ENCODE assay signal across 29 cellular contexts in the genomic region with DNA sequence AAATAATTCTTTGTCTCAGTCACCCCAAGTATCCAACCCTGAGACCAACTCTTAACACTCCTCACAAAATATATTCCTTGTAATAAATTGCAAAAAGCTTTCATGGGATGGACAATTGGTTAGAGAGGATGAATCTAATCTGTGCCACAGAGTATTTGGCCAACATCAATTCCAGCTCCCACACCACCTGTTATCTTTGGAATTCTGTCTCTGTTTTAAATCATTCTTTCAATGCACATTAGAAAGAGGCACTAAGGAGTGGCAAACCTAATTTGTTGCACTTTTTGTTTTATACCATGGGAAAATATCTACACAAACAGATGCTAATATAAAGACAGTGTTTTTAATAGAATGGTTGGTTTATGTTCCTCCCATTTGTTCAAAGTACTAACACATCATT.
"Had no signal": no experiment of that assay in that cellular context is flagged by ENCODE, and none has a peak within 500 bp of the region (broad histone marks: within the 10 kb centered on the region; RNA-seq: fewer than 3 reads in every experiment).

No MANE protein-coding gene starts in this region.

- H3K36me3 ChIP-seq: neural progenitor cell, ovary, upper lobe of right lung, uterus had no signal

- H3K9me3 ChIP-seq: psoas muscle, right lobe of liver, sigmoid colon, suprapubic skin, testis, tibial artery, transverse colon, upper lobe of right lung, uterus had no signal

- ATAC-seq: natural killer cell; psoas muscle; right cardiac atrium; right lobe of liver; stimulated activated memory B cell treated with anti-CD40 and anti-IgM and Interleukin-4, amounts not matched to agents 10 μg/mL and 1 μg/mL and 100 μg/mL, for 72 hours; stimulated activated naive CD8-positive, alpha-beta T cell treated with anti-CD3 and anti-CD28 coated beads, Interleukin-15, amount 100 ng/mL, for 72 hours; stimulated activated naive CD8-positive, alpha-beta T cell treated with anti-CD3 and anti-CD28 coated beads, Interleukin-15, Interleukin-2, amounts not matched to agents 100 U/mL and 50 U/mL, for 24 hours; upper lobe of right lung had no signal

- H3K27ac ChIP-seq: neural progenitor cell, ovary, parathyroid adenoma, psoas muscle, right lobe of liver, sigmoid colon, skin epidermis, spleen, suprapubic skin, testis, tibial artery, transverse colon, upper lobe of right lung, uterus had no signal

- H3K4me1 ChIP-seq: neural progenitor cell, parathyroid adenoma, right lobe of liver, sigmoid colon, spleen, suprapubic skin, testis, tibial artery, transverse colon, upper lobe of right lung, uterus had no signal

- H2AFZ ChIP-seq: neural progenitor cell, parathyroid adenoma had no signal

- H3K79me2 ChIP-seq: parathyroid adenoma had no signal

- DNase-seq: natural killer cell; occipital lobe; ovary; posterior cingulate gyrus; psoas muscle; right cardiac atrium; right lobe of liver; sigmoid colon; spleen; stimulated activated CD4-positive, alpha-beta T cell treated with anti-CD3 and anti-CD28 coated beads, Interleukin-12 subunit alpha, Interleukin-12 subunit beta, amount 100 ng/mL, for 4 hours; stimulated activated CD4-positive, alpha-beta T cell treated with anti-CD3 and anti-CD28 coated beads, Interleukin-1b, Interleukin-23, amount 100 ng/mL, for 48 hours; stimulated activated CD4-positive, alpha-beta T cell treated with anti-CD3 and anti-CD28 coated beads, Interleukin-4, amount 100 ng/mL, for 1 hour; stimulated activated CD4-positive, alpha-beta T cell treated with anti-CD3 and anti-CD28 coated beads, Interleukin-4, amount 100 ng/mL, for 4 hours; stimulated activated CD8-positive, alpha-beta memory T cell treated with anti-CD3 and anti-CD28 coated beads, Interleukin-4, amount 100 ng/mL, for 48 hours; stimulated activated naive CD4-positive, alpha-beta T cell; stimulated activated naive CD8-positive, alpha-beta T cell treated with anti-CD3 and anti-CD28 coated beads, Interleukin-15, amount 100 ng/mL, for 72 hours; stimulated activated naive CD8-positive, alpha-beta T cell treated with anti-CD3 and anti-CD28 coated beads, Interleukin-15, Interleukin-2, amounts not matched to agents 100 U/mL and 50 U/mL, for 24 hours; substantia nigra; testis; tibial artery; transverse colon; upper lobe of right lung; uterus had no signal

- H3K4me3 ChIP-seq: neural progenitor cell, ovary, psoas muscle, right lobe of liver, sigmoid colon, skin epidermis, smooth muscle cell, spleen, suprapubic skin, testis, tibial artery, transverse colon, upper lobe of right lung, uterus had no signal

- H3K9ac ChIP-seq: neural progenitor cell, parathyroid adenoma had no signal

- H3K4me2 ChIP-seq: neural progenitor cell, smooth muscle cell had no signal

- H3K27me3 ChIP-seq: neural progenitor cell, ovary, right lobe of liver, sigmoid colon, spleen, suprapubic skin, testis, tibial artery, transverse colon, upper lobe of right lung, uterus had no signal
